1 cellular context compared by ENCODE assay signal in the genomic region with DNA sequence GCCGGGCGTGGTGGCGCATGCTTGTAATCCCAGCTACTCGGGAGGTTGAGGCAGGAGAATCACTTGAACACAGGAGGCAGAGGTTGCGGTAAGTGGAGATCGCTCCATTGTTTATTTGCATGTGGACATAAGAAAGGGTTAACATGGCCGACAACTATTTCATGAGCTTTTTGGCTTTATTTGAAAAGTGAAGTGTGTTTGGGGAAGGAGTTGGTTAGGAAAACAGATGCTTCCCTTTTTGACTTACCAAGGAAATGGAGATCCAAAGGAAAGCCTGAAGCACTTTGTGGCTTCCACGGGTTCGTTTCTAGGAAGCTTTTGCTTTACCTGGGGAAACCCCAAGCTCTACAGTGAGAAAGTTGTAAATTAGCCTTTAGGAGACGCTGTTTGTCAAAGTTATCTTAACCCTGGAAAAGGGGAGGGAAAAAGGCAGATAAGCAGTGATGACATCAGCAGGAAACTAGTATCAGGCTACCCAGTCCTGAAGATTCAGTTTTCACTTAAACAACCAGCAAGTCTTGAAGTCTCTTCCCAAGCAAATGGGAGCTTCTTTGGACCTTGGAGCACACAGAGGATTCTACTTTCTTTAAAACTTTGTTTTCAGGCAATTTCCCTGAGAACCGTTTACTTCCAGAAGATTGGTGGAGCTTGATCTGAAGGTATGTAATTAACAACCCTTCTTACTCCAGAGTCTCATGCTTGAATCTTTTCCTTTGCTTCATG.
TF ChIP-seq lines count a peak whose summit lies in the region.

A gene with protein sequence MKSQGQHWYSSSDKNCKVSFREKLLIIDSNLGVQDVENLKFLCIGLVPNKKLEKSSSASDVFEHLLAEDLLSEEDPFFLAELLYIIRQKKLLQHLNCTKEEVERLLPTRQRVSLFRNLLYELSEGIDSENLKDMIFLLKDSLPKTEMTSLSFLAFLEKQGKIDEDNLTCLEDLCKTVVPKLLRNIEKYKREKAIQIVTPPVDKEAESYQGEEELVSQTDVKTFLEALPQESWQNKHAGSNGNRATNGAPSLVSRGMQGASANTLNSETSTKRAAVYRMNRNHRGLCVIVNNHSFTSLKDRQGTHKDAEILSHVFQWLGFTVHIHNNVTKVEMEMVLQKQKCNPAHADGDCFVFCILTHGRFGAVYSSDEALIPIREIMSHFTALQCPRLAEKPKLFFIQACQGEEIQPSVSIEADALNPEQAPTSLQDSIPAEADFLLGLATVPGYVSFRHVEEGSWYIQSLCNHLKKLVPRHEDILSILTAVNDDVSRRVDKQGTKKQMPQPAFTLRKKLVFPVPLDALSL (plus strand): TSS at position 492 of the 723 bp plus-strand sequence. CDS start 2,637 bp downstream, outside the sequence.

TF ChIP-seq in HepG2, 621 proteins besides CTCF, POLR2A, EP300 and RAD21 (continued from another document and continues in another):
- peak; percentile 83 for TF ChIP-seq THRA (CRISPR knock-in tag; IDR thresholded peaks at IDR 0.05; ENCODE audit: borderline replicate concordance)
- TF ChIP-seq ZBTB38 (CRISPR knock-in tag; IDR thresholded peaks at IDR 0.05), result no peak
- peak; percentile 31; the same call in 1 of the 2 replicates for TF ChIP-seq MIER2 (CRISPR knock-in tag; IDR thresholded peaks at IDR 0.05)
- TF ChIP-seq SRF (IDR thresholded peaks at IDR 0.05; ENCODE audit: low read depth, low read length), result no peak
- peak; percentile 62; the same call in 1 of the 2 replicates for TF ChIP-seq ZNF331 (CRISPR knock-in tag; IDR thresholded peaks at IDR 0.05)
- peak; percentile 68 for TF ChIP-seq CEBPG (CRISPR knock-in tag; IDR thresholded peaks at IDR 0.05)
- TF ChIP-seq, protein P1, sequence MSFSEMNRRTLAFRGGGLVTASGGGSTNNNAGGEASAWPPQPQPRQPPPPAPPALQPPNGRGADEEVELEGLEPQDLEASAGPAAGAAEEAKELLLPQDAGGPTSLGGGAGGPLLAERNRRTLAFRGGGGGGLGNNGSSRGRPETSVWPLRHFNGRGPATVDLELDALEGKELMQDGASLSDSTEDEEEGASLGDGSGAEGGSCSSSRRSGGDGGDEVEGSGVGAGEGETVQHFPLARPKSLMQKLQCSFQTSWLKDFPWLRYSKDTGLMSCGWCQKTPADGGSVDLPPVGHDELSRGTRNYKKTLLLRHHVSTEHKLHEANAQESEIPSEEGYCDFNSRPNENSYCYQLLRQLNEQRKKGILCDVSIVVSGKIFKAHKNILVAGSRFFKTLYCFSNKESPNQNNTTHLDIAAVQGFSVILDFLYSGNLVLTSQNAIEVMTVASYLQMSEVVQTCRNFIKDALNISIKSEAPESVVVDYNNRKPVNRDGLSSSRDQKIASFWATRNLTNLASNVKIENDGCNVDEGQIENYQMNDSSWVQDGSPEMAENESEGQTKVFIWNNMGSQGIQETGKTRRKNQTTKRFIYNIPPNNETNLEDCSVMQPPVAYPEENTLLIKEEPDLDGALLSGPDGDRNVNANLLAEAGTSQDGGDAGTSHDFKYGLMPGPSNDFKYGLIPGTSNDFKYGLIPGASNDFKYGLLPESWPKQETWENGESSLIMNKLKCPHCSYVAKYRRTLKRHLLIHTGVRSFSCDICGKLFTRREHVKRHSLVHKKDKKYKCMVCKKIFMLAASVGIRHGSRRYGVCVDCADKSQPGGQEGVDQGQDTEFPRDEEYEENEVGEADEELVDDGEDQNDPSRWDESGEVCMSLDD (CRISPR knock-in tag; IDR thresholded peaks at IDR 0.05; ENCODE audit: borderline replicate concordance), result no peak
- TF ChIP-seq ETV6 (CRISPR knock-in tag; conservative IDR thresholded peaks at IDR 0.05), result peak; percentile 12; the same call in 1 of the 2 replicates
- TF ChIP-seq TMF1 (CRISPR knock-in tag; IDR thresholded peaks at IDR 0.05; ENCODE audit: low read depth), result no peak
- TF ChIP-seq SIX4 (CRISPR knock-in tag; IDR thresholded peaks at IDR 0.05), result no peak
- no peak for TF ChIP-seq ZNF274 (CRISPR knock-in tag; IDR thresholded peaks at IDR 0.05)
- peak; percentile 91 for TF ChIP-seq ZNF121 (CRISPR knock-in tag; IDR thresholded peaks at IDR 0.05)
- TF ChIP-seq ZNF709 (CRISPR knock-in tag; IDR thresholded peaks at IDR 0.05), result no peak
- 0 out of 2 replicates have a peak, but pooled peaks have one; percentile 17 for TF ChIP-seq TOPORS (CRISPR knock-in tag; IDR thresholded peaks at IDR 0.05)
- TF ChIP-seq EED (CRISPR knock-in tag; IDR thresholded peaks at IDR 0.05), result no peak
- no peak for TF ChIP-seq ZBTB33 (CRISPR knock-in tag; IDR thresholded peaks at IDR 0.05)
- no peak for TF ChIP-seq ZNF660 (CRISPR knock-in tag; IDR thresholded peaks at IDR 0.05; ENCODE audit: borderline replicate concordance, low read depth)
- peak; percentile 78 for TF ChIP-seq ELF1 (CRISPR knock-in tag; IDR thresholded peaks at IDR 0.05)
- peak; percentile 84 for TF ChIP-seq KDM5A (IDR thresholded peaks at IDR 0.05; ENCODE audit: borderline replicate concordance, low read length)
- TF ChIP-seq, protein P2, sequence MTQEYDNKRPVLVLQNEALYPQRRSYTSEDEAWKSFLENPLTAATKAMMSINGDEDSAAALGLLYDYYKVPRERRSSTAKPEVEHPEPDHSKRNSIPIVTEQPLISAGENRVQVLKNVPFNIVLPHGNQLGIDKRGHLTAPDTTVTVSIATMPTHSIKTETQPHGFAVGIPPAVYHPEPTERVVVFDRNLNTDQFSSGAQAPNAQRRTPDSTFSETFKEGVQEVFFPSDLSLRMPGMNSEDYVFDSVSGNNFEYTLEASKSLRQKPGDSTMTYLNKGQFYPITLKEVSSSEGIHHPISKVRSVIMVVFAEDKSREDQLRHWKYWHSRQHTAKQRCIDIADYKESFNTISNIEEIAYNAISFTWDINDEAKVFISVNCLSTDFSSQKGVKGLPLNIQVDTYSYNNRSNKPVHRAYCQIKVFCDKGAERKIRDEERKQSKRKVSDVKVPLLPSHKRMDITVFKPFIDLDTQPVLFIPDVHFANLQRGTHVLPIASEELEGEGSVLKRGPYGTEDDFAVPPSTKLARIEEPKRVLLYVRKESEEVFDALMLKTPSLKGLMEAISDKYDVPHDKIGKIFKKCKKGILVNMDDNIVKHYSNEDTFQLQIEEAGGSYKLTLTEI (CRISPR knock-in tag; conservative IDR thresholded peaks at IDR 0.05), result no peak
- TF ChIP-seq, protein P3, sequence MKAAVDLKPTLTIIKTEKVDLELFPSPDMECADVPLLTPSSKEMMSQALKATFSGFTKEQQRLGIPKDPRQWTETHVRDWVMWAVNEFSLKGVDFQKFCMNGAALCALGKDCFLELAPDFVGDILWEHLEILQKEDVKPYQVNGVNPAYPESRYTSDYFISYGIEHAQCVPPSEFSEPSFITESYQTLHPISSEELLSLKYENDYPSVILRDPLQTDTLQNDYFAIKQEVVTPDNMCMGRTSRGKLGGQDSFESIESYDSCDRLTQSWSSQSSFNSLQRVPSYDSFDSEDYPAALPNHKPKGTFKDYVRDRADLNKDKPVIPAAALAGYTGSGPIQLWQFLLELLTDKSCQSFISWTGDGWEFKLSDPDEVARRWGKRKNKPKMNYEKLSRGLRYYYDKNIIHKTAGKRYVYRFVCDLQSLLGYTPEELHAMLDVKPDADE (CRISPR knock-in tag; IDR thresholded peaks at IDR 0.05), result peak; percentile 67; the same call in 1 of the 2 replicates
- TF ChIP-seq THAP9 (CRISPR knock-in tag; IDR thresholded peaks at IDR 0.05; ENCODE audit: borderline replicate concordance), result no peak
- no peak; the same call in 1 of the 2 replicates for TF ChIP-seq HMG20A (CRISPR knock-in tag; IDR thresholded peaks at IDR 0.05; ENCODE audit: borderline replicate concordance)
- no peak for TF ChIP-seq TIGD3 (CRISPR knock-in tag; IDR thresholded peaks at IDR 0.05; ENCODE audit: borderline replicate concordance)
- no peak for TF ChIP-seq ZBTB7A (CRISPR knock-in tag; IDR thresholded peaks at IDR 0.05)
- TF ChIP-seq ZNF432 (CRISPR knock-in tag; IDR thresholded peaks at IDR 0.05; ENCODE audit: borderline replicate concordance), result no peak
- TF ChIP-seq PBX2 (CRISPR knock-in tag; IDR thresholded peaks at IDR 0.05), result no peak
- no peak for TF ChIP-seq HNRNPK (IDR thresholded peaks at IDR 0.05; ENCODE audit: low read depth, low read length, poor library complexity, severe bottlenecking)
- peak; percentile 38; the same call in 1 of the 2 replicates for TF ChIP-seq HNF4A (CRISPR knock-in tag; IDR thresholded peaks at IDR 0.05)
- peak in 1 of 2 experiments; percentile 20; a peak in 1 of 4 replicates for TF ChIP-seq NR2F1 (CRISPR knock-in tag; IDR thresholded peaks at IDR 0.05)
- TF ChIP-seq NR2C2 (CRISPR knock-in tag; IDR thresholded peaks at IDR 0.05; ENCODE audit: borderline replicate concordance), result peak; percentile 84; the same call in 1 of the 2 replicates
- TF ChIP-seq CCAR2 (optimal IDR thresholded peaks at IDR 0.05; ENCODE audit: low read depth, low read length), result no peak
